1 cellular context compared by ENCODE assay signal in the genomic region with DNA sequence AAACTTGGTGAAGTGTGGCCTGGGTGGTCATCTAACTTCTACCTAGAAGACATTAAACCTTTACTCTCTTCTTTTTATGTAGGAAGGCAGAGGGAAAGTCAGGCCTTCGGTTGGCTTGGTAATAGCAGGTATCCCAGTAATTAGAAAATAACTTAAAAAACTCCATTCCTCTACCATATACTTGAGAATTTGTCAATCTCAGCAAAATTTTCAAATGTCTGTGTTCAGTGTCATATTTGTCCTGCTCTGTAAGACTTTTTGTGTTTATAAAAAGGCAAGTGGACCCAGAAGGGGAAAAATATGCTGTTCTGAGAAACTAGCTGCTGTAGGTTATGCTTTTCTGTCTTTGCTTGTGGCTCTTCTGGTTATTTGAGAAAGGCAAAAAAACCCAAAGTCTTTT.
TF ChIP-seq lines count a peak whose summit lies in the region.

No MANE protein-coding gene starts in this region.

TF ChIP-seq in HepG2, 621 proteins besides CTCF, POLR2A, EP300 and RAD21:
- TF ChIP-seq ZNF772 (CRISPR knock-in tag; IDR thresholded peaks at IDR 0.05) (no peak), ZBTB42 (CRISPR knock-in tag; IDR thresholded peaks at IDR 0.05) (no peak), SNAPC2 (CRISPR knock-in tag; IDR thresholded peaks at IDR 0.05) (no peak), ZNF484 (CRISPR knock-in tag; IDR thresholded peaks at IDR 0.05; ENCODE audit: borderline replicate concordance, low read depth) (no peak), MAFK (conservative IDR thresholded peaks at IDR 0.05 in 1 of 2, IDR thresholded peaks at IDR 0.05 in 1 of 2; ENCODE audit: low read length in 2 of 2) (peak; percentile 87 to 95), ZNF563 (CRISPR knock-in tag; IDR thresholded peaks at IDR 0.05) (no peak), MAFF (IDR thresholded peaks at IDR 0.05; ENCODE audit: low read depth, low read length) (peak; percentile 92), ZFP36L1 (CRISPR knock-in tag; IDR thresholded peaks at IDR 0.05) (no peak), ZNF432 (CRISPR knock-in tag; IDR thresholded peaks at IDR 0.05; ENCODE audit: borderline replicate concordance) (no peak), RXRA (CRISPR knock-in tag; IDR thresholded peaks at IDR 0.05) (no peak), FOSL2 (CRISPR knock-in tag; IDR thresholded peaks at IDR 0.05) (no peak), RFXAP (CRISPR knock-in tag; IDR thresholded peaks at IDR 0.05; ENCODE audit: borderline replicate concordance) (no peak)
